In the genomic region with DNA sequence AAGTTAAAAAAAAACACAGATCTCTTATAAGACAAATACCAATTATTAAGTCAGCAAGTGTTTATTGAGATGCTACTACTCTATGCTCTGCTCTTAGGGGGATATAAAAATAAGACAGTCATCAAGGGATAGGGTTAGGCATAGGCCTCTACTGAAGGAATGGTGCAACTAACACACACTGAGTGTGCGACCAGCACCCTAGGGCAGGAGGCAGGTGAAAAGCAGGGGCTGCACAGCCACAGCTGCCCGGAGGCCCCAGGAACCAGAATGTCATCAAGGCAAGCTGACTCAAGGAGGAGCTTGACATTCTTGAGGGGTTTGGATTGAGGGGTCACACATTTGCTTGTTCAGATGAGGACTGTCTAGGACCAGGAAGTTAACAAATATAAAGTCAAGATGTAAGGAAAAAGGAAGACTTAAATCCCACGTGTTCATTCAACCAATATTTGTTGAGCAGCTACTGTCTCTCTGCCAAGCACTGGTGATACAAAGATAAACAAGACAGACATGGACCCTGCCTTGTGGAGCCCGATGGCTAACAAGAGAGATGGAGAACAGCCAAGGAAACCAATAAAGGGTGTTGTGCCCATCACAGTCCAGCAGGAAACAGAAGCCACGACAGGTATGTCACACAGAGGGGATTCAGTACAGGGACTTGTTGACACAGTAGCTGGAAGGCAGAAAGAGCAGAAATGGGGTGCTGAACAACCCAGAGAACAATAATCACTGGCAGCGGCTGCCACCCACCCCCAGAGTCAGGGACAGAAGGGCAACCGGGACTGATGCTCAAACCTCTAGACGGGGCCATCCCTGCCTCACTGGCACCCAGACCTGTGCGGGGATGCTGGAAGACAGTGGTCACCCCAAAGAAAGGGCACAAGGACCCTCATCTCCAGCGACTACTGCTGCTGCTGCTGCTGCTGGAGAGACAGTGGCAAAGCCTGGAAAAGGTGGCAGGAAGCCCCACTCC, we compare ENCODE assay signal across 24 cellular contexts. TPM values are rescaled to one million over a fixed set of nuclear protein-coding genes. Genes with fewer than 3 reads are reported as not detected.
"Had no signal": no experiment of that assay in that cellular context is flagged by ENCODE, and none has a peak within 500 bp of the region (broad histone marks: within the 10 kb centered on the region; RNA-seq: fewer than 3 reads in every experiment).

No MANE protein-coding gene starts in this region.

- H3K4me3 Mint-ChIP-seq: activated naive CD4-positive, alpha-beta T cell treated with anti-CD3 and anti-CD28 coated beads for 36 hours; activated naive CD8-positive, alpha-beta T cell; activated T-cell treated with anti-CD3 and anti-CD28 coated beads, Interleukin-2, amount 50 U/mL, for 24 hours; activated T-helper 17 cell treated with anti-CD3 and anti-CD28 coated beads, Interleukin-2, amount 50 U/mL, for 72 hours; T-helper 1 cell treated with Interleukin-12 subunit alpha and Interleukin-12 subunit beta and Interleukin-4 antibody, amounts not matched to agents 30 μg/mL and 1 μg/mL, for 36 hours; WTC11 had no signal

- H3K36me3 Mint-ChIP-seq: activated naive CD8-positive, alpha-beta T cell had no signal

- DNase-seq: activated CD4-positive, alpha-beta T cell treated with anti-CD3 and anti-CD28 coated beads for 48 hours; activated CD4-positive, alpha-beta T cell treated with anti-CD3 and anti-CD28 coated beads, Interleukin-2, amount 50 U/mL, for 48 hours; activated CD4-positive, CD25-positive, alpha-beta regulatory T cell treated with anti-CD3 and anti-CD28 coated beads, Interleukin-2, amount 50 U/mL, for 72 hours; activated CD8-positive, alpha-beta memory T cell treated with anti-CD3 and anti-CD28 coated beads, Interleukin-2, amount 50 U/mL, for 4 hours; activated gamma-delta T cell; activated naive CD4-positive, alpha-beta T cell treated with anti-CD3 and anti-CD28 coated beads for 36 hours; activated T-cell treated with anti-CD3 and anti-CD28 coated beads, Interleukin-2, amount 50 U/mL, for 24 hours; amygdala; brain microvascular endothelial cell; KG1; NCI-H1092; NCI-H1417; NCI-H2081; NCI-H510A treated with DMSO at 0.1 percent for 48 hours; SHP77 had no signal

- ATAC-seq: activated T-helper 17 cell treated with anti-CD3 and anti-CD28 coated beads, Interleukin-2, amount 50 U/mL, for 72 hours; WTC11 had no signal

- FAIRE-seq: RCC 7860 had no signal

- H3K9me3 Mint-ChIP-seq: activated naive CD4-positive, alpha-beta T cell treated with anti-CD3 and anti-CD28 coated beads for 36 hours; activated T-cell treated with anti-CD3 and anti-CD28 coated beads, Interleukin-2, amount 50 U/mL, for 24 hours; activated T-helper 17 cell treated with anti-CD3 and anti-CD28 coated beads, Interleukin-2, amount 50 U/mL, for 72 hours; T-helper 1 cell treated with Interleukin-12 subunit alpha and Interleukin-12 subunit beta and Interleukin-4 antibody, amounts not matched to agents 30 μg/mL and 1 μg/mL, for 36 hours; WTC11 had no signal

- H3K27ac ChIP-seq: brain microvascular endothelial cell, cardiac muscle cell had no signal

- H3K4me1 Mint-ChIP-seq: activated T-helper 17 cell treated with anti-CD3 and anti-CD28 coated beads, Interleukin-2, amount 50 U/mL, for 72 hours; WTC11 had no signal

- H3K4me3 ChIP-seq: cardiac muscle cell had no signal

- H3K27me3 ChIP-seq: brain microvascular endothelial cell, cardiac muscle cell had no signal

- H3K36me3 ChIP-seq: brain microvascular endothelial cell, cardiac muscle cell had no signal

- H3K27ac Mint-ChIP-seq: activated naive CD4-positive, alpha-beta T cell treated with anti-CD3 and anti-CD28 coated beads for 36 hours; activated naive CD8-positive, alpha-beta T cell; activated T-cell treated with anti-CD3 and anti-CD28 coated beads, Interleukin-2, amount 50 U/mL, for 24 hours; activated T-helper 17 cell treated with anti-CD3 and anti-CD28 coated beads, Interleukin-2, amount 50 U/mL, for 72 hours; T-helper 1 cell treated with Interleukin-12 subunit alpha and Interleukin-12 subunit beta and Interleukin-4 antibody, amounts not matched to agents 30 μg/mL and 1 μg/mL, for 36 hours; WTC11 had no signal

RNA-seq across cellular contexts. Expression of a gene that starts 45.8 kb away (rescaled TPM):
- total RNA-seq: cardiac muscle cell, LHCN-M2, MCF 10A, SK-MEL-5 had no signal
- polyA plus RNA-seq: cardiac muscle cell had no signal
